19 cellular contexts compared by ENCODE assay signal in the genomic region with DNA sequence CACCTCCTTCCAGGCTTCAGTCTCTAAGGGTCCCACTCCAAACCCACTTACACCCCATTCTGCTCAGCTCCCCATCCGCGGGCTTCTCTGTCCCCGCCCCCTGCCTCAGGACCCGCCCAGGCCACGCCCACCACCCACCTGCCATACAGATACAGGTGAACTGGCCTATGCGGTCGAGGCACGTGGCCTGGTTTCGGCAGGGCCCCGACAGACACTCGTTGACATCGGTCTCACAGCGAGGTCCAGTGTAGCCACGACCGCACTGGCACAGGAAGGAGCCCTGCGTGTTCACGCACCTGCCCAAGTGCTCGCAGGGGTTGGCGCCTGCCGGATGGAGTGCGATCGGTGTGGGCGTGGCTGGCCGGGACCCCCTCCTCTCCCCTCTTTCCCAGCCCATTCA. TPM values are rescaled to one million over a fixed set of nuclear protein-coding genes. Genes with fewer than 3 reads are reported as not detected.
DNase-seq lines count a peak whose midpoint lies in the region; ATAC-seq and TF ChIP-seq lines count a peak whose summit lies in the region.
"Had no signal": no experiment of that assay in that cellular context is flagged by ENCODE, and none has a peak within 500 bp of the region (broad histone marks: within the 10 kb centered on the region; RNA-seq: fewer than 3 reads in every experiment).

No MANE protein-coding gene starts in this region.

- no peaks in the 10 kb centered on the region for H4K20me1 ChIP-seq in SK-N-SH (ENCODE audit: insufficient read depth)

- no peak overlapping the region for H3K9ac ChIP-seq in neuronal stem cell (ENCODE audit: low read depth, low read length, poor library complexity)
- no peak overlapping the region for H3K9ac ChIP-seq in SK-N-SH

- peaks cover 24% of the 10 kb centered on the region for H3K79me1 ChIP-seq in neuronal stem cell (ENCODE audit: low read depth, low read length)

- H2BK12ac ChIP-seq in neuronal stem cell (ENCODE audit: low read length) = no peak overlapping the region

- H3K36me3 Mint-ChIP-seq in WTC11 = peaks cover 76% of the 10 kb centered on the region

- POLR2A ChIA-PET in WTC11 (lab: Charles Lee) = no interaction called here
- POLR2A ChIA-PET in SK-N-SH (lab: Yijun Ruan, JAX) = no interaction called here

- H3K4ac ChIP-seq in neuronal stem cell (ENCODE audit: low read length) = no peak overlapping the region

- H2AFZ ChIP-seq in neuronal stem cell (ENCODE audit: low read length) (no peak overlapping the region), SK-N-SH (ENCODE audit: low read depth) (no peak overlapping the region)

- H3K9me2 ChIP-seq in SK-N-SH = no peaks in the 10 kb centered on the region

- H3K14ac ChIP-seq in neuronal stem cell (ENCODE audit: low read length) = no peak overlapping the region

- no peak overlapping the region for H3K4me3 Mint-ChIP-seq in WTC11
- H3K4me3 Mint-ChIP-seq: CD4-positive, alpha-beta T cell; HFFc6 had no signal

- H4K8ac ChIP-seq in neuronal stem cell (ENCODE audit: low read depth, low read length) = no peak overlapping the region

- no peak overlapping the region for H2AK5ac ChIP-seq in neuronal stem cell (ENCODE audit: low read depth, low read length)

- no peaks in the 10 kb centered on the region for H3F3A ChIP-seq in SK-N-SH (replicated peaks; ENCODE audit: insufficient read depth)

- CTCF ChIA-PET in WTC11 (lab: Charles Lee) (interaction anchor here (0.7 to 3.0 kb wide), 3 partner anchors 11 to 43 kb away, joined by 3 to 13 read pairs (median 3); no protein-coding TSS in a partner anchor), SK-N-SH (lab: Yijun Ruan, JAX) (interaction anchor here (1.0 to 2.7 kb wide), 2 partner anchors 11 to 64 kb away, joined by 3 to 15 read pairs; no protein-coding TSS in a partner anchor)

- TF ChIP-seq CTCF in WTC11 (IDR thresholded peaks at IDR 0.05) (no peak), SK-N-SH (IDR thresholded peaks at IDR 0.05) (no peak)

- no peak overlapping the region for H3K27ac Mint-ChIP-seq in WTC11
- H3K27ac Mint-ChIP-seq: CD4-positive, alpha-beta T cell; HFFc6 had no signal

- no peak overlapping the region for H3K18ac ChIP-seq in neuronal stem cell (ENCODE audit: low read length)

- H3K4me3 ChIP-seq in H7 (ENCODE audit: insufficient read depth, low read depth, low read length) (no peak overlapping the region), neuronal stem cell (ENCODE audit: low read length in 2 of 2) (no peak overlapping the region), SK-N-SH (ENCODE audit: low read depth in 2 of 2, low read length in 1 of 2) (no peak overlapping the region)
- H3K4me3 ChIP-seq: K562 had no signal

- peak; percentile 34 for ATAC-seq in WTC11
- ATAC-seq in GM19397 (IDR thresholded peaks at IDR 0.05; ENCODE audit: unreplicated experiment) = no peak
- no peak for ATAC-seq in Right ventricle myocardium inferior
- ATAC-seq: K562 had no signal

- no peak overlapping the region for H4K91ac ChIP-seq in neuronal stem cell (ENCODE audit: low read depth, low read length, poor library complexity)

- no peaks in the 10 kb centered on the region for H3K4me1 ChIP-seq in neuronal stem cell (ENCODE audit: control insufficient read depth in 2 of 2, insufficient read depth in 1 of 2, low read depth in 1 of 2, low read length in 2 of 2)
- H3K4me1 ChIP-seq in SK-N-SH (ENCODE audit: control insufficient read depth in 1 of 2, insufficient read depth in 2 of 2, low read depth in 1 of 2, low read length in 1 of 2) = no peaks in the 10 kb centered on the region

- no peaks in the 10 kb centered on the region for H3K9me3 Mint-ChIP-seq in WTC11
- H3K9me3 Mint-ChIP-seq: CD4-positive, alpha-beta T cell; HFFc6 had no signal

- no peak overlapping the region for H3K27ac ChIP-seq in neuronal stem cell (replicated peaks; ENCODE audit: low read length)
- H3K27ac ChIP-seq in SK-N-SH (ENCODE audit: low read depth in 2 of 2, low read length in 1 of 2) = no peak overlapping the region
- H3K27ac ChIP-seq: C4-2B, HL-60 had no signal

- no CpG with 5 or more reads among the region's 24 CpGs for WGBS in neuronal stem cell (ENCODE audit: extremely low coverage in 2 of 2, insufficient read length in 2 of 2, insufficient replicate concordance in 1 of 2), 2 donors
- 84% methylated on average over 22 of the region's 24 CpGs for WGBS in SK-N-SH (ENCODE audit: low lambda C conversion rate)

- H3K9me3 ChIP-seq in neuronal stem cell (replicated peaks in 1 of 2; ENCODE audit: control insufficient read depth in 2 of 2, insufficient read depth in 1 of 2, low read depth in 1 of 2, low read length in 2 of 2) (peaks cover 0 to 4% of the 10 kb centered on the region in 2 donors), SK-N-SH (no peaks in the 10 kb centered on the region)

- H3K4me1 Mint-ChIP-seq in WTC11 = no peaks in the 10 kb centered on the region

- H3K4me2 ChIP-seq in neuronal stem cell (ENCODE audit: insufficient read depth, low read length, poor library complexity, severe bottlenecking) (no peak overlapping the region), SK-N-SH (no peak overlapping the region)

- no peak overlapping the region for H2BK120ac ChIP-seq in neuronal stem cell (ENCODE audit: low read depth, low read length)

- no peaks in the 10 kb centered on the region for H3K79me2 ChIP-seq in SK-N-SH (ENCODE audit: insufficient read depth)

- H3K36me3 ChIP-seq in H7 (replicated peaks; ENCODE audit: control insufficient read depth, insufficient read depth, low read length) = peaks cover 21% of the 10 kb centered on the region
- peaks cover 75 to 96% of the 10 kb centered on the region in 2 donors for H3K36me3 ChIP-seq in neuronal stem cell (replicated peaks in 1 of 2; ENCODE audit: control insufficient read depth in 2 of 2, insufficient read depth in 2 of 2, low read length in 2 of 2)
- no peaks in the 10 kb centered on the region for H3K36me3 ChIP-seq in SK-N-SH (replicated peaks in 1 of 2; ENCODE audit: control insufficient read depth in 1 of 2, insufficient read depth in 2 of 2, low read length in 1 of 2)

- H2BK15ac ChIP-seq in neuronal stem cell (ENCODE audit: low read length) = no peak overlapping the region

- H3K27me3 Mint-ChIP-seq in WTC11 (ENCODE audit: low read depth) = no peaks in the 10 kb centered on the region

- intact Hi-C loops in Right ventricle myocardium inferior (cut with DNase I) = no loop called here

- H3K27me3 ChIP-seq in H7 (ENCODE audit: control insufficient read depth, insufficient read depth, low read length) (no peaks in the 10 kb centered on the region), neuronal stem cell (ENCODE audit: control insufficient read depth in 3 of 3, insufficient read depth in 3 of 3, low read depth in 1 of 3, low read length in 3 of 3) (no peaks in the 10 kb centered on the region), SK-N-SH (ENCODE audit: insufficient read depth) (no peaks in the 10 kb centered on the region)

- peak; percentile 83 for DNase-seq in H7
- peak; percentile 57 for DNase-seq in WTC11 (ENCODE audit: low spot score)
- DNase-seq in neuronal stem cell (ENCODE audit: low spot score) = no peak
- DNase-seq in SK-N-SH = no peak
- no peak for DNase-seq in 8988T
- DNase-seq in Right ventricle myocardium inferior (ENCODE audit: missing footprints) = no peak
- DNase-seq: ACHN; AML-193; CD4-positive, alpha-beta T cell; DMS153; DMS79; GDM1; HCEC 1CT; HFFc6 had no signal

- TF ChIP-seq EP300 in SK-N-SH (IDR thresholded peaks at IDR 0.05; ENCODE audit: borderline replicate concordance in 1 of 2, low read depth in 1 of 2, low read length in 1 of 2) = no peak

- H2BK5ac ChIP-seq in neuronal stem cell (ENCODE audit: low read length) = peak overlapping the region; percentile 66

- peak overlapping the region; percentile 80 for H3K23ac ChIP-seq in neuronal stem cell (ENCODE audit: low read depth, low read length, poor library complexity)

- no peak for TF ChIP-seq RAD21 in SK-N-SH (IDR thresholded peaks at IDR 0.05; ENCODE audit: low read length)

TF ChIP-seq in SK-N-SH, 30 proteins besides CTCF, POLR2A, EP300 and RAD21 (continues in another document):
- TF ChIP-seq TCF12 (IDR thresholded peaks at IDR 0.05) = no peak
- TF ChIP-seq FOXJ3 (CRISPR knock-in tag; IDR thresholded peaks at IDR 0.05) = no peak
- no peak for TF ChIP-seq TAF1 (IDR thresholded peaks at IDR 0.05; ENCODE audit: borderline replicate concordance, low read depth, low read length)
- no peak for TF ChIP-seq YY1 (IDR thresholded peaks at IDR 0.05; ENCODE audit: low read depth)
- TF ChIP-seq MEF2A (IDR thresholded peaks at IDR 0.05; ENCODE audit: borderline replicate concordance, low read depth) = no peak
- no peak for TF ChIP-seq GABPA (IDR thresholded peaks at IDR 0.05; ENCODE audit: low read depth)
- TF ChIP-seq EZH2phosphoT487 (IDR thresholded peaks at IDR 0.05; ENCODE audit: borderline replicate concordance, low read depth) = no peak
- TF ChIP-seq FOSL2 (IDR thresholded peaks at IDR 0.05; ENCODE audit: borderline replicate concordance, low read depth) = no peak
- TF ChIP-seq, protein P1, sequence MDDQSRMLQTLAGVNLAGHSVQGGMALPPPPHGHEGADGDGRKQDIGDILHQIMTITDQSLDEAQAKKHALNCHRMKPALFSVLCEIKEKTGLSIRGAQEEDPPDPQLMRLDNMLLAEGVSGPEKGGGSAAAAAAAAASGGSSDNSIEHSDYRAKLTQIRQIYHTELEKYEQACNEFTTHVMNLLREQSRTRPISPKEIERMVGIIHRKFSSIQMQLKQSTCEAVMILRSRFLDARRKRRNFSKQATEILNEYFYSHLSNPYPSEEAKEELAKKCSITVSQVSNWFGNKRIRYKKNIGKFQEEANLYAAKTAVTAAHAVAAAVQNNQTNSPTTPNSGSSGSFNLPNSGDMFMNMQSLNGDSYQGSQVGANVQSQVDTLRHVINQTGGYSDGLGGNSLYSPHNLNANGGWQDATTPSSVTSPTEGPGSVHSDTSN (IDR thresholded peaks at IDR 0.05) = no peak
- TF ChIP-seq NRF1 (IDR thresholded peaks at IDR 0.05; ENCODE audit: low read depth, low read length) = no peak
- no peak for TF ChIP-seq RCOR1 (IDR thresholded peaks at IDR 0.05; ENCODE audit: low read length)
- no peak for TF ChIP-seq RXRA (IDR thresholded peaks at IDR 0.05; ENCODE audit: borderline replicate concordance, low read depth)

RNA-seq across cellular contexts. Expression of gene NOTCH3, which starts 11.9 kb away (rescaled TPM):
- 47.0 and 52.1 TPM in 2 replicates for total RNA-seq in H7 (2014; rRNA removed; shearing (Covaris generic))
- total RNA-seq in WTC11 (2021) = 133 to 153 TPM (median 144 TPM) in 3 replicates
- polyA plus RNA-seq in neuronal stem cell (2013, experiment 1 of 2) = 33.0 TPM
- polyA plus RNA-seq in neuronal stem cell (2013, experiment 2 of 2) = 33.5 TPM
- 4.5 and 7.0 TPM in 2 replicates for polyA plus RNA-seq in SK-N-SH (2012; rRNA removed)
- polyA plus RNA-seq in SK-N-SH (2012; cell fraction: cytosol; rRNA removed) = 2.8 and 5.1 TPM in 2 replicates
- polyA plus RNA-seq in SK-N-SH (2012; cell fraction: nucleus; rRNA removed) = 9.9 and 11.8 TPM in 2 replicates
- 28.5 TPM for total RNA-seq in Right ventricle myocardium inferior
- total RNA-seq: CD4-positive, alpha-beta T cell had no signal

RNA-seq across cellular contexts. Expression of gene EPHX3, which starts 43.4 kb away (rescaled TPM):
- total RNA-seq in H7 (2014; rRNA removed; shearing (Covaris generic)) = 5.4 and 6.2 TPM in 2 replicates
- total RNA-seq in WTC11 (2021) = 27.1 to 31.3 TPM (median 29.9 TPM) in 3 replicates
- polyA plus RNA-seq in neuronal stem cell (2013, experiment 1 of 2) = 1.1 TPM
- 1.1 TPM for polyA plus RNA-seq in neuronal stem cell (2013, experiment 2 of 2)
- polyA plus RNA-seq in SK-N-SH (2012; rRNA removed) = 0.15 and 0.28 TPM in 2 replicates
- polyA plus RNA-seq in SK-N-SH (2012; cell fraction: cytosol; rRNA removed) = 0.03 and 0.04 TPM in 2 replicates
- polyA plus RNA-seq in SK-N-SH (2012; cell fraction: nucleus; rRNA removed) = 0.65 and 1.2 TPM in 2 replicates
- 0.14 TPM for total RNA-seq in Right ventricle myocardium inferior
- total RNA-seq: CD4-positive, alpha-beta T cell; HT1080 had no signal
- polyA plus RNA-seq: K562 had no signal

Comparison
In these comparisons a context has a peak if more than half of its experiments do, and no peak if none do; other contexts are left out.
1. DNase-seq: peak in H7 (single experiment) and WTC11 (single experiment); none in neuronal stem cell (single experiment), SK-N-SH (single experiment), 8988T (single experiment) and Right ventricle myocardium inferior (single experiment).